In genomic region chr2:75608684-75609333, GRCh38 we compare ENCODE assay signal across 8 cellular contexts. TPM values are rescaled to one million over a fixed set of nuclear protein-coding genes. Genes with fewer than 3 reads are reported as not detected.
DNase-seq lines count a peak whose midpoint lies in the region; ATAC-seq lines count a peak whose summit lies in the region.

No MANE protein-coding gene starts in this region.

- H3K27ac ChIP-seq in SJCRH30 (peak overlapping the region; percentile 7; the same call in 1 of the 2 replicates), right cardiac atrium (ENCODE audit: low read length) (no peak overlapping the region), rectal smooth muscle tissue (ENCODE audit: low read depth, low read length) (no peak overlapping the region)

- H3K27ac Mint-ChIP-seq in activated naive CD8-positive, alpha-beta T cell treated with anti-CD3 and anti-CD28 coated beads, Interleukin-2, amount 50 U/mL, for 24 hours: no peak overlapping the region

- H3K27me3 Mint-ChIP-seq in activated naive CD8-positive, alpha-beta T cell treated with anti-CD3 and anti-CD28 coated beads, Interleukin-2, amount 50 U/mL, for 24 hours: peaks cover 62% of the 10 kb centered on the region

- WGBS in right cardiac atrium: 10% methylated on average over 25 of the region's 25 CpGs

- ATAC-seq in GM21515 (IDR thresholded peaks at IDR 0.05; ENCODE audit: unreplicated experiment): peak; percentile 79
- peak; percentile 45 for ATAC-seq in activated naive CD8-positive, alpha-beta T cell treated with anti-CD3 and anti-CD28 coated beads, Interleukin-2, amount 50 U/mL, for 24 hours
- ATAC-seq in right cardiac atrium: peak; percentile 76 to 81
- no peak for ATAC-seq in HG03097 (IDR thresholded peaks at IDR 0.05; ENCODE audit: low FRiP score, unreplicated experiment)

- no peaks in the 10 kb centered on the region for H3K9me3 ChIP-seq in SJCRH30 (replicated peaks)
- no peaks in the 10 kb centered on the region for H3K9me3 ChIP-seq in right cardiac atrium (ENCODE audit: control insufficient read depth, low read length)

- peaks cover 6% of the 10 kb centered on the region for H3K4me1 Mint-ChIP-seq in activated naive CD8-positive, alpha-beta T cell treated with anti-CD3 and anti-CD28 coated beads, Interleukin-2, amount 50 U/mL, for 24 hours

- peak overlapping the region; percentile 21 for H3K9ac ChIP-seq in rectal smooth muscle tissue (ENCODE audit: low read length)

- H3K36me3 Mint-ChIP-seq in activated naive CD8-positive, alpha-beta T cell treated with anti-CD3 and anti-CD28 coated beads, Interleukin-2, amount 50 U/mL, for 24 hours (ENCODE audit: low read depth): no peaks in the 10 kb centered on the region

- H3K4me1 ChIP-seq in SJCRH30 (peaks cover 4% of the 10 kb centered on the region; the same call in 1 of the 2 replicates), right cardiac atrium (ENCODE audit: control insufficient read depth, insufficient read depth, low read length) (no peaks in the 10 kb centered on the region), rectal smooth muscle tissue (ENCODE audit: control insufficient read depth, insufficient read depth, low read length) (no peaks in the 10 kb centered on the region)

- peak overlapping the region; percentile 46 for H3K4me3 ChIP-seq in SJCRH30
- no peak overlapping the region for H3K4me3 ChIP-seq in right cardiac atrium (ENCODE audit: low read length)
- no peak overlapping the region for H3K4me3 ChIP-seq in rectal smooth muscle tissue (ENCODE audit: low read length)

- no peaks in the 10 kb centered on the region for H3K9me3 Mint-ChIP-seq in activated naive CD8-positive, alpha-beta T cell treated with anti-CD3 and anti-CD28 coated beads, Interleukin-2, amount 50 U/mL, for 24 hours

- H3K36me3 ChIP-seq in SJCRH30: no peaks in the 10 kb centered on the region
- H3K36me3 ChIP-seq in rectal smooth muscle tissue (ENCODE audit: control insufficient read depth, insufficient read depth, low read length): no peaks in the 10 kb centered on the region

- H3K4me3 Mint-ChIP-seq in activated naive CD8-positive, alpha-beta T cell treated with anti-CD3 and anti-CD28 coated beads, Interleukin-2, amount 50 U/mL, for 24 hours: no peak overlapping the region

- intact Hi-C loops in right cardiac atrium (cut with DNase I): loop anchor here in 3 of 4 donors (5.0 to 10.0 kb wide), 4 partner anchors 134 to 694 kb away; no protein-coding TSS in a partner anchor

- H3K27me3 ChIP-seq in SJCRH30: peaks cover 3% of the 10 kb centered on the region; the same call in 1 of the 2 replicates
- no peaks in the 10 kb centered on the region for H3K27me3 ChIP-seq in right cardiac atrium (ENCODE audit: control insufficient read depth, insufficient read depth)
- H3K27me3 ChIP-seq in rectal smooth muscle tissue (ENCODE audit: control insufficient read depth, insufficient read depth, low read length): peaks cover 10% of the 10 kb centered on the region

- peak; percentile 77 for DNase-seq in Daoy (ENCODE audit: low read depth)
- DNase-seq in HuH-7 (ENCODE audit: low spot score): peak; percentile 48
- peak; percentile 76 to 82 for DNase-seq in SJCRH30
- peak; percentile 56 for DNase-seq in activated naive CD8-positive, alpha-beta T cell treated with anti-CD3 and anti-CD28 coated beads, Interleukin-2, amount 50 U/mL, for 24 hours
- DNase-seq in right cardiac atrium: peak; percentile 46 to 76 (median 75)

RNA-seq across cellular contexts. Expression of gene MRPL19, which starts 37.8 kb away (rescaled TPM):
- 88.3 and 104 TPM in 2 replicates for total RNA-seq in Daoy (2014; rRNA removed; shearing (Covaris generic))
- 74.5 and 85.9 TPM in 2 replicates for total RNA-seq in SJCRH30 (2014; rRNA removed; shearing (Covaris generic))
- total RNA-seq in right cardiac atrium: 10 to 100 TPM; 36.9 to 49.2 (median 43.0) TPM
- polyA plus RNA-seq in right cardiac atrium: 30.4 TPM

RNA-seq across cellular contexts. Expression of gene EVA1A, which starts 48.1 kb away (rescaled TPM):
- total RNA-seq in Daoy (2014; rRNA removed; shearing (Covaris generic)): 73.2 and 98.7 TPM in 2 replicates
- total RNA-seq in SJCRH30 (2014; rRNA removed; shearing (Covaris generic)): not detected in 2 replicates
- under 1 TPM in 2 of 4 donors, not detected in 2; 0.24 to 0.26 TPM for total RNA-seq in right cardiac atrium
- polyA plus RNA-seq in right cardiac atrium: 0.66 TPM

Comparison
In these comparisons a context has a peak if more than half of its experiments do, and no peak if none do; other contexts are left out.
1. RNA of gene EVA1A, which starts 48.1 kb away (total RNA-seq): 73.2 to 98.7 TPM in Daoy; 0.24 to 0.26 TPM in right cardiac atrium and not detected in SJCRH30; every median in the first group is over 10 times any median in the second.
2. Peak in every context shown above with its lines, with median percentiles within 50 percentile points of each other: DNase-seq.